In the genomic region with DNA sequence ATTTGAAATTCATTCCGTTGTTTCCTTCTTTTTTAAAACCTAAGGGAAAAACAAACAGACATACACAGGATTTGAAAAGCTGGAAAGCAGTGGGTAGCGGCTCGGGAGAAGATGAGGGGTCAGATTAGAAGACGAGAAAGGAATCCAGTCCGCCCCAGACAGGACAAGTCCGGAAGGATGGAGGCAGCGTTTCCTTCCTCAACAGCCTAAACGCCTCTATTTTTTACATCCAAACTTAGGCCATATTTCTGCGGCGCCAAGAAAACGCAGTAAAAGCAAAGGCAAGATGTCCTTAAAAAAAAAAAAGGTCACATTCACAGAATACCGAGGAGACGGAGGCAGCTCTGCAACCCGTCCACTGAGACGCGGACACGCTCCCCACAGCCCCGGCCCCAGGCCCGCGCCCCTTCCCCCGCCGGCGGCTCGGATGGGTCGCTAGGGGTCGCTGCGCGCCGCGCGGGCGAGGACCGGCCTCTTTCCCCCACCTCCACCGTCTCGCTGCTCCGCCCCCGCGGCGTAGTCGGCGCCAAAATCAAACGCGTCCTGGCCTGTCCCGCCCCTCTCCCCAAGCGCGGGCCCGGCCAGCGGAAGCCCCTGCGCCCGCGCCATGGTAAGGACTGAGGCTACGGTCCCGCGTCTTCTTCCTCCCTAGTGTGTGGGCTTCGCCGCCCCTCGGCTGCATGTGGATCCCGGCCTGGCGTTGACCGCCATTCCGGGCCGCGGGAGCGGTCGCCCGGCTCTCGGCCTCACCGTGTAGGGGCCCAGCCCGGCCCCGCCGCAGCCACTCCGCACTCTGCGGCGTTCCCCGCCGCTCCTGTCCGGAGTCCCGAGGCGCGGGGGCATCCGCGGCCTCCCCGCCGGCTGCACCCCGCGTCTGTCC, we compare ENCODE assay signal across 8 cellular contexts. TPM values are rescaled to one million over a fixed set of nuclear protein-coding genes. Genes with fewer than 3 reads are reported as not detected.
DNase-seq lines count a peak whose midpoint lies in the region; TF ChIP-seq lines count a peak whose summit lies in the region.

A gene with protein sequence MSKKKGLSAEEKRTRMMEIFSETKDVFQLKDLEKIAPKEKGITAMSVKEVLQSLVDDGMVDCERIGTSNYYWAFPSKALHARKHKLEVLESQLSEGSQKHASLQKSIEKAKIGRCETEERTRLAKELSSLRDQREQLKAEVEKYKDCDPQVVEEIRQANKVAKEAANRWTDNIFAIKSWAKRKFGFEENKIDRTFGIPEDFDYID (plus strand): TSS at position 558 of the 880 bp plus-strand sequence. CDS start 50 bp downstream, at position 608.

- TF ChIP-seq POLR2A in stomach (IDR thresholded peaks at IDR 0.05) = no peak

- H3K9me2 ChIP-seq in Loucy (replicated peaks; ENCODE audit: low read depth, low read length) (no peaks in the 10 kb centered on the region), neural cell (ENCODE audit: insufficient read depth, low read length) (no peaks in the 10 kb centered on the region)

- H3K4me1 ChIP-seq in Loucy (ENCODE audit: insufficient read depth, low read length, poor library complexity, severe bottlenecking) (peaks cover 77% of the 10 kb centered on the region), stomach (peaks cover 0 to 29% (median 20%) of the 10 kb centered on the region in 4 donors)

- H3F3A ChIP-seq in Loucy (ENCODE audit: low read depth) = peaks cover 16% of the 10 kb centered on the region
- no peaks in the 10 kb centered on the region for H3F3A ChIP-seq in neural cell (ENCODE audit: insufficient read depth, low read length, poor library complexity, severe bottlenecking)

- H2AFZ ChIP-seq in Loucy (ENCODE audit: low read length) (peak within 1 kb of the TSS; percentile 49), neural cell (ENCODE audit: low read depth, low read length) (no peak within 1 kb of the TSS)

- H3K9me3 ChIP-seq in Loucy (ENCODE audit: insufficient read depth, low read depth, low read length) = no peaks in the 10 kb centered on the region
- no peaks in the 10 kb centered on the region for H3K9me3 ChIP-seq in neural cell (ENCODE audit: low read length)
- H3K9me3 ChIP-seq in stomach = no peaks in the 10 kb centered on the region

- H3K9ac ChIP-seq in Loucy (ENCODE audit: low read depth, low read length, poor library complexity, severe bottlenecking) (peak within 1 kb of the TSS; percentile 100), neural cell (ENCODE audit: low read length) (peak within 1 kb of the TSS; percentile 23)

- H3K4me3 ChIP-seq in H7 (ENCODE audit: insufficient read depth, low read depth, low read length) (peak within 1 kb of the TSS; percentile 71), Loucy (ENCODE audit: low read length, poor library complexity, severe bottlenecking) (peak within 1 kb of the TSS; percentile 82), fibroblast of villous mesenchyme (ENCODE audit: low read depth, low read length) (peak within 1 kb of the TSS; percentile 77), neural cell (ENCODE audit: low read length) (peak within 1 kb of the TSS; percentile 81), stomach (peak within 1 kb of the TSS; percentile 68 to 95 (median 86))

- 0 to 3% (median 1%) methylated on average over 17 to 86 of the region's 86 CpGs for WGBS in stomach, 5 donors

- intact Hi-C loops in stomach (cut with DNase I; ENCODE audit: low total_unique reads) = loop anchor here (5.0 kb wide), 1 partner anchor 233 kb away; no protein-coding TSS in a partner anchor

- peak; percentile 82 for TF ChIP-seq RAD21 in neural cell (conservative IDR thresholded peaks at IDR 0.05)

- TF ChIP-seq CTCF in Loucy (conservative IDR thresholded peaks at IDR 0.05; ENCODE audit: low read length) = peak; percentile 80
- peak; percentile 86 for TF ChIP-seq CTCF in fibroblast of villous mesenchyme (IDR thresholded peaks at IDR 0.05; ENCODE audit: insufficient read depth, low read depth, low read length)
- peak; percentile 88 for TF ChIP-seq CTCF in neural cell (IDR thresholded peaks at IDR 0.05; ENCODE audit: poor library complexity, severe bottlenecking)
- peak in 5 of 7 experiments; percentile 63 to 99 (median 88) for TF ChIP-seq CTCF in stomach (IDR thresholded peaks at IDR 0.05)

- no peak within 1 kb of the TSS for H3K27ac ChIP-seq in neural cell (ENCODE audit: low read length)
- peak within 1 kb of the TSS in 3 of 5 donors; percentile 52 to 69 (median 64) for H3K27ac ChIP-seq in stomach

- TF ChIP-seq EP300 in neural cell (conservative IDR thresholded peaks at IDR 0.05; ENCODE audit: poor library complexity, severe bottlenecking) = peak; percentile 22
- TF ChIP-seq EP300 in stomach (IDR thresholded peaks at IDR 0.05) = no peak

- H3K36me3 ChIP-seq in H7 (replicated peaks; ENCODE audit: control insufficient read depth, insufficient read depth, low read length) (no peaks in the 10 kb centered on the region), Loucy (ENCODE audit: insufficient read depth, low read length) (no peaks in the 10 kb centered on the region), neural cell (ENCODE audit: insufficient read depth, low read length) (peaks cover 6% of the 10 kb centered on the region), stomach (peaks cover 0 to 14% (median 9%) of the 10 kb centered on the region in 4 donors)

- H3K27me3 ChIP-seq in H7 (ENCODE audit: control insufficient read depth, insufficient read depth, low read length) (no peaks in the 10 kb centered on the region), Loucy (ENCODE audit: insufficient read depth, low read length, poor library complexity, severe bottlenecking) (peaks cover 4% of the 10 kb centered on the region), neural cell (ENCODE audit: insufficient read depth, low read depth, low read length) (no peaks in the 10 kb centered on the region), stomach (no peaks in the 10 kb centered on the region)

- no peaks in the 10 kb centered on the region for H4K20me1 ChIP-seq in Loucy (ENCODE audit: insufficient read depth, low read length, poor library complexity, severe bottlenecking)
- no peaks in the 10 kb centered on the region for H4K20me1 ChIP-seq in neural cell (ENCODE audit: insufficient read depth)

- H3K79me2 ChIP-seq in Loucy (ENCODE audit: insufficient read depth, low read length) = peaks cover 51% of the 10 kb centered on the region
- H3K79me2 ChIP-seq in neural cell (replicated peaks; ENCODE audit: insufficient read depth, low read length) = peaks cover 9% of the 10 kb centered on the region

- DNase-seq in GF-D8 (lab: John Stamatoyannopoulos, UW) = peak; percentile 50
- DNase-seq in H7 = peak; percentile 96
- DNase-seq in SHP77 treated with DMSO at 0.1 percent for 48 hours (lab: John Stamatoyannopoulos, UW) = peak; percentile 14
- DNase-seq in activated effector memory CD4-positive, alpha-beta T cell treated with Interleukin-2 at 50 U/mL for 16 hours = peak; percentile 85
- peak; percentile 77 for DNase-seq in fibroblast of villous mesenchyme (ENCODE audit: low read depth)
- DNase-seq in stomach = peak; percentile 79

- peak within 1 kb of the TSS; percentile 93 for H3K4me2 ChIP-seq in Loucy (ENCODE audit: low read depth, low read length, poor library complexity, severe bottlenecking)
- peak within 1 kb of the TSS; percentile 77 for H3K4me2 ChIP-seq in neural cell (ENCODE audit: low read length)

TF ChIP-seq in neural cell, 6 proteins besides CTCF, POLR2A, EP300 and RAD21:
- TF ChIP-seq POLR2AphosphoS5 (IDR thresholded peaks at IDR 0.05) = peak; percentile 59
- peak; percentile 97 for TF ChIP-seq MXI1 (conservative IDR thresholded peaks at IDR 0.05; ENCODE audit: poor library complexity, severe bottlenecking)
- TF ChIP-seq SMC3 (conservative IDR thresholded peaks at IDR 0.05; ENCODE audit: poor library complexity) = peak; percentile 80
- TF ChIP-seq EZH2 (IDR thresholded peaks at IDR 0.05; ENCODE audit: borderline replicate concordance, insufficient read depth, low read length, poor library complexity, severe bottlenecking) = no peak

RNA-seq across cellular contexts. Expression of the gene that starts here (rescaled TPM):
- 17.6 and 32.1 TPM in 2 replicates for total RNA-seq in H7 (2014; rRNA removed; shearing (Covaris generic))
- 2.6 and 4.3 TPM in 2 replicates for total RNA-seq in fibroblast of villous mesenchyme
- 5.6 and 10.6 TPM in 2 replicates for polyA plus RNA-seq in neural cell
- 11.2 and 12.2 TPM in 2 replicates for polyA minus RNA-seq in neural cell
- total RNA-seq in stomach = 1 to 10 TPM in 2 of 5 donors, not detected in 3; 4.4 to 4.5 TPM
- polyA plus RNA-seq in stomach = 1 to 10 TPM; 1.1 to 5.9 (median 3.1) TPM

Comparison
In these comparisons a context has a peak if more than half of its experiments do, and no peak if none do; other contexts are left out.
1. DNase-seq: peak in every context shown above with its lines; median percentile 96 in H7; 85 in activated effector memory CD4-positive, alpha-beta T cell treated with Interleukin-2 at 50 U/mL for 16 hours; 79 in stomach; 77 in fibroblast of villous mesenchyme; 50 in GF-D8; 14 in SHP77 treated with DMSO at 0.1 percent for 48 hours.